10 cellular contexts compared by ENCODE assay signal in genomic region chr1:181113061-181113695, GRCh38. TPM values are rescaled to one million over a fixed set of nuclear protein-coding genes. Genes with fewer than 3 reads are reported as not detected.
DNase-seq lines count a peak whose midpoint lies in the region; ATAC-seq and TF ChIP-seq lines count a peak whose summit lies in the region.
"Had no signal": no experiment of that assay in that cellular context is flagged by ENCODE, and none has a peak within 500 bp of the region (broad histone marks: within the 10 kb centered on the region; RNA-seq: fewer than 3 reads in every experiment).

No MANE protein-coding gene starts in this region.

- ATAC-seq in HG03439 (IDR thresholded peaks at IDR 0.05; ENCODE audit: unreplicated experiment) = no peak
- no peak for ATAC-seq in T-cell (replicated peaks in 1 of 4)

- intact Hi-C loops in activated T-helper 2 cell treated with anti-CD3 and anti-CD28 coated beads, Interferon-gamma antibody, Interleukin-2, Interleukin-4, amounts not matched to agents 10 μg/mL and 5 μg/mL and 100 μg/mL, durations not matched to agents 14 hours and 24 hours and 36 hours (cut with micrococcal nuclease) = no loop called here

- peak overlapping the region; percentile 48 for H3K27ac ChIP-seq in endodermal cell (ENCODE audit: low read depth, low read length)

- H3K9ac ChIP-seq in endodermal cell (ENCODE audit: extremely low read depth, low read length, poor library complexity, severe bottlenecking) = no peak overlapping the region

- no peaks in the 10 kb centered on the region for H3K36me3 Mint-ChIP-seq in endodermal cell (ENCODE audit: low read depth)
- no peaks in the 10 kb centered on the region for H3K36me3 Mint-ChIP-seq in T-cell
- H3K36me3 Mint-ChIP-seq in activated T-helper 2 cell treated with anti-CD3 and anti-CD28 coated beads, Interferon-gamma antibody, Interleukin-2, Interleukin-4, amounts not matched to agents 10 μg/mL and 5 μg/mL and 100 μg/mL, durations not matched to agents 14 hours and 24 hours and 36 hours (ENCODE audit: low read depth) = no peaks in the 10 kb centered on the region

- TF ChIP-seq CTCF in endodermal cell (conservative IDR thresholded peaks at IDR 0.05) = no peak

- peaks cover 20% of the 10 kb centered on the region for H3K27me3 ChIP-seq in endodermal cell (ENCODE audit: control insufficient read depth, insufficient read depth, low read length, poor library complexity, severe bottlenecking)

- H3K27me3 Mint-ChIP-seq in endodermal cell (ENCODE audit: insufficient read depth) (peaks cover 46% of the 10 kb centered on the region), T-cell (peaks cover 0 to 6% of the 10 kb centered on the region in 2 donors)
- H3K27me3 Mint-ChIP-seq in activated T-helper 2 cell treated with anti-CD3 and anti-CD28 coated beads, Interferon-gamma antibody, Interleukin-2, Interleukin-4, amounts not matched to agents 10 μg/mL and 5 μg/mL and 100 μg/mL, durations not matched to agents 14 hours and 24 hours and 36 hours (ENCODE audit: low read depth) = peaks cover 14% of the 10 kb centered on the region

- POLR2A ChIA-PET in T-cell (lab: Charles Lee) = no interaction called here

- H3K4me1 Mint-ChIP-seq in endodermal cell (peaks cover 59% of the 10 kb centered on the region), T-cell (peaks cover 5 to 9% (median 8%) of the 10 kb centered on the region in 3 donors)
- H3K4me1 Mint-ChIP-seq in activated T-helper 2 cell treated with anti-CD3 and anti-CD28 coated beads, Interferon-gamma antibody, Interleukin-2, Interleukin-4, amounts not matched to agents 10 μg/mL and 5 μg/mL and 100 μg/mL, durations not matched to agents 14 hours and 24 hours and 36 hours (ENCODE audit: low read depth) = peaks cover 5% of the 10 kb centered on the region

- no peaks in the 10 kb centered on the region for H3K36me3 ChIP-seq in endodermal cell (ENCODE audit: control insufficient read depth, insufficient read depth, low read length)

- no peak overlapping the region for H3K4me3 Mint-ChIP-seq in endodermal cell
- H3K4me3 Mint-ChIP-seq in T-cell = no peak overlapping the region
- no peak overlapping the region for H3K4me3 Mint-ChIP-seq in activated T-helper 2 cell treated with anti-CD3 and anti-CD28 coated beads, Interferon-gamma antibody, Interleukin-2, Interleukin-4, amounts not matched to agents 10 μg/mL and 5 μg/mL and 100 μg/mL, durations not matched to agents 14 hours and 24 hours and 36 hours (ENCODE audit: low read depth)

- H3K4me3 ChIP-seq in endodermal cell (ENCODE audit: low read length) = no peak overlapping the region

- peak; percentile 47 for DNase-seq in AG20443 (ENCODE audit: low spot score)
- peak; percentile 92 for DNase-seq in NCI-H226
- DNase-seq in endodermal cell = peak; percentile 66
- DNase-seq in myocyte (ENCODE audit: low read depth) = peak; percentile 76
- DNase-seq in medulla oblongata (ENCODE audit: extremely low spot score) = no peak
- DNase-seq in T-cell = no peak
- DNase-seq in activated T-helper 2 cell treated with anti-CD3 and anti-CD28 coated beads, Interferon-gamma antibody, Interleukin-2, Interleukin-4, amounts not matched to agents 10 μg/mL and 5 μg/mL and 100 μg/mL, durations not matched to agents 14 hours and 24 hours and 36 hours (ENCODE audit: low spot score) = no peak
- DNase-seq: DMS79 treated with DMSO at 0.1 percent for 48 hours; stimulated activated CD4-positive, alpha-beta T cell treated with anti-CD3 and anti-CD28 coated beads, Interleukin-2, amount 100 ng/mL, for 48 hours had no signal

- CTCF ChIA-PET in T-cell (lab: Charles Lee) = interaction anchor here in 1 of 2 donors (0.6 kb wide), 1 partner anchor 8 kb away, joined by 6 read pairs; no protein-coding TSS in a partner anchor

- WGBS in endodermal cell (ENCODE audit: insufficient coverage in 1 of 2, insufficient read length in 1 of 2), 2 experiments = 41 to 57% methylated on average over 3 to 7 of the region's 7 CpGs

- H3K4me1 ChIP-seq in endodermal cell (ENCODE audit: control insufficient read depth, insufficient read depth, low read length) = peaks cover 29% of the 10 kb centered on the region

- H3K27ac Mint-ChIP-seq in endodermal cell (peak overlapping the region; percentile 30), T-cell (no peak overlapping the region)
- no peak overlapping the region for H3K27ac Mint-ChIP-seq in activated T-helper 2 cell treated with anti-CD3 and anti-CD28 coated beads, Interferon-gamma antibody, Interleukin-2, Interleukin-4, amounts not matched to agents 10 μg/mL and 5 μg/mL and 100 μg/mL, durations not matched to agents 14 hours and 24 hours and 36 hours

- H3K9me3 Mint-ChIP-seq in endodermal cell (no peaks in the 10 kb centered on the region), T-cell (no peaks in the 10 kb centered on the region)
- H3K9me3 Mint-ChIP-seq in activated T-helper 2 cell treated with anti-CD3 and anti-CD28 coated beads, Interferon-gamma antibody, Interleukin-2, Interleukin-4, amounts not matched to agents 10 μg/mL and 5 μg/mL and 100 μg/mL, durations not matched to agents 14 hours and 24 hours and 36 hours = no peaks in the 10 kb centered on the region

- no peaks in the 10 kb centered on the region for H3K9me3 ChIP-seq in endodermal cell (ENCODE audit: control insufficient read depth, low read length)

RNA-seq across cellular contexts. Expression of gene IER5, which starts 24.7 kb away (rescaled TPM):
- total RNA-seq in endodermal cell (10 to 100 TPM; 13.2 to 21.2 TPM), myocyte (32.8 and 40.8 TPM in 2 replicates), T-cell (10 to 100 TPM; 26.6 to 85.5 (median 32.2) TPM)
- polyA plus RNA-seq in endodermal cell (2013, experiment 1 of 2) = 16.8 TPM
- 18.5 TPM for polyA plus RNA-seq in endodermal cell (2013, experiment 2 of 2)
- polyA plus RNA-seq in myocyte (2012) = 32.6 TPM
- 44.3 and 44.6 TPM in 2 replicates for total RNA-seq in activated T-helper 2 cell treated with anti-CD3 and anti-CD28 coated beads, Interferon-gamma antibody, Interleukin-2, Interleukin-4, amounts not matched to agents 10 μg/mL and 5 μg/mL and 100 μg/mL, durations not matched to agents 14 hours and 24 hours and 36 hours

Comparison
In these comparisons a context has a peak if more than half of its experiments do, and no peak if none do; other contexts are left out.
1. DNase-seq: peak in AG20443 (single experiment), NCI-H226 (single experiment), endodermal cell (single experiment) and myocyte (single experiment); none in medulla oblongata (single experiment), T-cell (0 of 34) and activated T-helper 2 cell treated with anti-CD3 and anti-CD28 coated beads, Interferon-gamma antibody, Interleukin-2, Interleukin-4, amounts not matched to agents 10 μg/mL and 5 μg/mL and 100 μg/mL, durations not matched to agents 14 hours and 24 hours and 36 hours (single experiment).